Comparison of ENCODE assay signal across 8 cellular contexts in the genomic region with DNA sequence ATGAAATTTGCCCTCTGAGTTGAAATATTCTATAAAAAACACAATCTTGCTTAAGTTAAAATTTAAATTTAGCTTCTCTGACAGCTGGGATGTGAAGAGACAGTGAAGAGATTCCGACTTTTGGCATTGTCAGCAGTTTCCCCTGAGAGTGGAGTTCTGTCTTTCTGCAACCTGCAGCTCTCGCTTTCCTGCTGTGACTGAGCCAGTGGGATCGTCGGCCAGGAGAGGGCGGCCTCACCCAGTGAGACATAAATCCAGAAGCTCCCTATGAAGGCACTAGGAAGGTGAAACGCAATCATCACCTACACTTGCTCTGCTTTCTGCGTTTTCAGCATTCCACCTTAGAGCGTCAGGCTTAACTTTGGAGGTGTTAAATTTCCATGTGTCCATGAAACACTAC.
DNase-seq lines count a peak whose midpoint lies in the region; ATAC-seq and TF ChIP-seq lines count a peak whose summit lies in the region.

No MANE protein-coding gene starts in this region.

- H3K36me3 ChIP-seq in MG63 (no peaks in the 10 kb centered on the region), liver (ENCODE audit: control insufficient read depth in 4 of 4, insufficient read depth in 3 of 4, low read depth in 1 of 4, low read length in 3 of 4) (no peaks in the 10 kb centered on the region)

- H3K27ac ChIP-seq in liver (ENCODE audit: low read depth in 1 of 2, low read length in 2 of 2) = no peak overlapping the region

- H3K27me3 ChIP-seq in MG63 (no peaks in the 10 kb centered on the region), liver (ENCODE audit: control insufficient read depth in 4 of 4, insufficient read depth in 4 of 4, low read length in 3 of 4) (no peaks in the 10 kb centered on the region)

- peak; percentile 84 for DNase-seq in ELF-1 (ENCODE audit: low read depth, low spot score)
- DNase-seq in MG63 = peak; percentile 41
- peak; percentile 18 for DNase-seq in amniotic epithelial cell (ENCODE audit: low read depth)
- no peak for DNase-seq in AML-193 (lab: John Stamatoyannopoulos, UW)

- 26% methylated on average over 8 of the region's 8 CpGs for WGBS in liver

- H3K9me3 ChIP-seq in MG63 = no peaks in the 10 kb centered on the region
- no peaks in the 10 kb centered on the region for H3K9me3 ChIP-seq in liver (ENCODE audit: control insufficient read depth in 4 of 4, low read length in 3 of 4)

- TF ChIP-seq CTCF in liver (IDR thresholded peaks at IDR 0.05; ENCODE audit: low read depth, low read length, missing input control) = peak; percentile 31

- H3K4me3 ChIP-seq in MG63 = no peak overlapping the region
- H3K4me3 ChIP-seq in liver (ENCODE audit: low read depth in 1 of 3, low read length in 3 of 3) = no peak overlapping the region

- peak; percentile 62 to 78 for TF ChIP-seq RAD21 in liver (IDR thresholded peaks at IDR 0.05)

- ATAC-seq in GM19035 (IDR thresholded peaks at IDR 0.05; ENCODE audit: unreplicated experiment) = no peak
- ATAC-seq in GM18517 (IDR thresholded peaks at IDR 0.05; ENCODE audit: unreplicated experiment) = no peak
- no peak for ATAC-seq in GM18870 (IDR thresholded peaks at IDR 0.05; ENCODE audit: unreplicated experiment)

- H3K9ac ChIP-seq in liver (ENCODE audit: low read depth in 1 of 2, low read length in 2 of 2) = no peak overlapping the region

- H3K4me1 ChIP-seq in liver (ENCODE audit: control insufficient read depth in 4 of 4, insufficient read depth in 4 of 4, low read length in 3 of 4) = no peaks in the 10 kb centered on the region

TF ChIP-seq in liver, 16 proteins besides CTCF, POLR2A, EP300 and RAD21:
- TF ChIP-seq YY1 (IDR thresholded peaks at IDR 0.05) = no peak
- no peak for TF ChIP-seq HNF4A (conservative IDR thresholded peaks at IDR 0.05)
- no peak for TF ChIP-seq GABPA (IDR thresholded peaks at IDR 0.05 in 1 of 2, conservative IDR thresholded peaks at IDR 0.05 in 1 of 2)
- no peak for TF ChIP-seq NR2F2 (IDR thresholded peaks at IDR 0.05)
- no peak for TF ChIP-seq TAF1 (conservative IDR thresholded peaks at IDR 0.05)
- TF ChIP-seq, protein P1, sequence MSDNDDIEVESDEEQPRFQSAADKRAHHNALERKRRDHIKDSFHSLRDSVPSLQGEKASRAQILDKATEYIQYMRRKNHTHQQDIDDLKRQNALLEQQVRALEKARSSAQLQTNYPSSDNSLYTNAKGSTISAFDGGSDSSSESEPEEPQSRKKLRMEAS (IDR thresholded peaks at IDR 0.05) = no peak
- TF ChIP-seq RXRA (IDR thresholded peaks at IDR 0.05) = no peak
- no peak for TF ChIP-seq HNF4G (IDR thresholded peaks at IDR 0.05)
- no peak for TF ChIP-seq SP1 (IDR thresholded peaks at IDR 0.05)
- no peak for TF ChIP-seq FOXA1 (IDR thresholded peaks at IDR 0.05)
- no peak for TF ChIP-seq JUND (IDR thresholded peaks at IDR 0.05)
- TF ChIP-seq, protein P2, sequence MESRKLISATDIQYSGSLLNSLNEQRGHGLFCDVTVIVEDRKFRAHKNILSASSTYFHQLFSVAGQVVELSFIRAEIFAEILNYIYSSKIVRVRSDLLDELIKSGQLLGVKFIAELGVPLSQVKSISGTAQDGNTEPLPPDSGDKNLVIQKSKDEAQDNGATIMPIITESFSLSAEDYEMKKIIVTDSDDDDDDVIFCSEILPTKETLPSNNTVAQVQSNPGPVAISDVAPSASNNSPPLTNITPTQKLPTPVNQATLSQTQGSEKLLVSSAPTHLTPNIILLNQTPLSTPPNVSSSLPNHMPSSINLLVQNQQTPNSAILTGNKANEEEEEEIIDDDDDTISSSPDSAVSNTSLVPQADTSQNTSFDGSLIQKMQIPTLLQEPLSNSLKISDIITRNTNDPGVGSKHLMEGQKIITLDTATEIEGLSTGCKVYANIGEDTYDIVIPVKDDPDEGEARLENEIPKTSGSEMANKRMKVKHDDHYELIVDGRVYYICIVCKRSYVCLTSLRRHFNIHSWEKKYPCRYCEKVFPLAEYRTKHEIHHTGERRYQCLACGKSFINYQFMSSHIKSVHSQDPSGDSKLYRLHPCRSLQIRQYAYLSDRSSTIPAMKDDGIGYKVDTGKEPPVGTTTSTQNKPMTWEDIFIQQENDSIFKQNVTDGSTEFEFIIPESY (IDR thresholded peaks at IDR 0.05) = no peak
- no peak for TF ChIP-seq EGR1 (IDR thresholded peaks at IDR 0.05; ENCODE audit: low read depth in 2 of 2)
- no peak for TF ChIP-seq FOXA2 (IDR thresholded peaks at IDR 0.05)
- TF ChIP-seq, protein P3, sequence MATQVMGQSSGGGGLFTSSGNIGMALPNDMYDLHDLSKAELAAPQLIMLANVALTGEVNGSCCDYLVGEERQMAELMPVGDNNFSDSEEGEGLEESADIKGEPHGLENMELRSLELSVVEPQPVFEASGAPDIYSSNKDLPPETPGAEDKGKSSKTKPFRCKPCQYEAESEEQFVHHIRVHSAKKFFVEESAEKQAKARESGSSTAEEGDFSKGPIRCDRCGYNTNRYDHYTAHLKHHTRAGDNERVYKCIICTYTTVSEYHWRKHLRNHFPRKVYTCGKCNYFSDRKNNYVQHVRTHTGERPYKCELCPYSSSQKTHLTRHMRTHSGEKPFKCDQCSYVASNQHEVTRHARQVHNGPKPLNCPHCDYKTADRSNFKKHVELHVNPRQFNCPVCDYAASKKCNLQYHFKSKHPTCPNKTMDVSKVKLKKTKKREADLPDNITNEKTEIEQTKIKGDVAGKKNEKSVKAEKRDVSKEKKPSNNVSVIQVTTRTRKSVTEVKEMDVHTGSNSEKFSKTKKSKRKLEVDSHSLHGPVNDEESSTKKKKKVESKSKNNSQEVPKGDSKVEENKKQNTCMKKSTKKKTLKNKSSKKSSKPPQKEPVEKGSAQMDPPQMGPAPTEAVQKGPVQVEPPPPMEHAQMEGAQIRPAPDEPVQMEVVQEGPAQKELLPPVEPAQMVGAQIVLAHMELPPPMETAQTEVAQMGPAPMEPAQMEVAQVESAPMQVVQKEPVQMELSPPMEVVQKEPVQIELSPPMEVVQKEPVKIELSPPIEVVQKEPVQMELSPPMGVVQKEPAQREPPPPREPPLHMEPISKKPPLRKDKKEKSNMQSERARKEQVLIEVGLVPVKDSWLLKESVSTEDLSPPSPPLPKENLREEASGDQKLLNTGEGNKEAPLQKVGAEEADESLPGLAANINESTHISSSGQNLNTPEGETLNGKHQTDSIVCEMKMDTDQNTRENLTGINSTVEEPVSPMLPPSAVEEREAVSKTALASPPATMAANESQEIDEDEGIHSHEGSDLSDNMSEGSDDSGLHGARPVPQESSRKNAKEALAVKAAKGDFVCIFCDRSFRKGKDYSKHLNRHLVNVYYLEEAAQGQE (IDR thresholded peaks at IDR 0.05) = no peak
- TF ChIP-seq, protein P4, sequence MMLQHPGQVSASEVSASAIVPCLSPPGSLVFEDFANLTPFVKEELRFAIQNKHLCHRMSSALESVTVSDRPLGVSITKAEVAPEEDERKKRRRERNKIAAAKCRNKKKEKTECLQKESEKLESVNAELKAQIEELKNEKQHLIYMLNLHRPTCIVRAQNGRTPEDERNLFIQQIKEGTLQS (IDR thresholded peaks at IDR 0.05) = no peak

Comparison
In these comparisons a context has a peak if more than half of its experiments do, and no peak if none do; other contexts are left out.
1. DNase-seq: peak in ELF-1 (single experiment), MG63 (single experiment) and amniotic epithelial cell (single experiment); none in AML-193 (0 of 2).